ENCODE assay signal across 23 cellular contexts in genomic region chr11:128198206-128198605, GRCh38.
"Had no signal": no experiment of that assay in that cellular context is flagged by ENCODE, and none has a peak within 500 bp of the region (broad histone marks: within the 10 kb centered on the region; RNA-seq: fewer than 3 reads in every experiment).

No MANE protein-coding gene starts in this region.

- H3K36me3 ChIP-seq: breast epithelium, gastroesophageal sphincter, neutrophil, right lobe of liver, transverse colon had no signal

- H3K4me1 ChIP-seq: gastroesophageal sphincter, testis had no signal

- H3K27me3 ChIP-seq: breast epithelium, gastroesophageal sphincter, neutrophil, right lobe of liver, testis, transverse colon had no signal

- H3K27ac ChIP-seq: breast epithelium, gastroesophageal sphincter, neutrophil, right lobe of liver, skin epidermis, testis, transverse colon had no signal

- H3K9me3 ChIP-seq: breast epithelium, gastroesophageal sphincter, neutrophil, right lobe of liver, testis, transverse colon had no signal

- ATAC-seq: activated naive CD8-positive, alpha-beta T cell treated with anti-CD3 and anti-CD28 coated beads, Interleukin-2, amount 50 U/mL, for 24 hours; gastroesophageal sphincter; left cardiac atrium; right lobe of liver; stimulated activated naive CD8-positive, alpha-beta T cell treated with anti-CD3 and anti-CD28 coated beads, Interleukin-15, Interleukin-2, amounts not matched to agents 100 U/mL and 50 U/mL, for 24 hours had no signal

- H3K4me3 ChIP-seq: breast epithelium, gastroesophageal sphincter, right lobe of liver, skin epidermis, testis, transverse colon had no signal

- DNase-seq: activated CD4-positive, alpha-beta memory T cell treated with anti-CD3 and anti-CD28 coated beads for 36 hours; activated CD4-positive, CD25-positive, alpha-beta regulatory T cell treated with anti-CD3 and anti-CD28 coated beads, Interleukin-2, amount 50 U/mL, for 72 hours; activated CD8-positive, alpha-beta memory T cell treated with anti-CD3 and anti-CD28 coated beads, Interleukin-2, amount 50 U/mL, for 48 hours; activated naive CD8-positive, alpha-beta T cell treated with anti-CD3 and anti-CD28 coated beads, Interleukin-2, amount 50 U/mL, for 24 hours; activated T-cell treated with anti-CD3 and anti-CD28 coated beads, Interleukin-2, amount 50 U/mL, for 24 hours; central memory CD4-positive, alpha-beta T cell; effector CD4-positive, alpha-beta T cell; hippocampal formation; left cardiac atrium; mammary epithelial cell; naive B cell; nephron progenitor cell; right lobe of liver; stimulated activated CD4-positive, alpha-beta T cell treated with anti-CD3 and anti-CD28 coated beads, Interleukin-12 subunit alpha, Interleukin-12 subunit beta, amount 100 ng/mL, for 4 hours; stimulated activated CD4-positive, alpha-beta T cell treated with anti-CD3 and anti-CD28 coated beads, Interleukin-4, amount 100 ng/mL, for 1 hour; stimulated activated naive CD8-positive, alpha-beta T cell treated with anti-CD3 and anti-CD28 coated beads, Interleukin-15, Interleukin-2, amounts not matched to agents 100 U/mL and 50 U/mL, for 24 hours; T-helper 2 cell; testis; transverse colon had no signal
